ENCODE assay signal across 8 cellular contexts in genomic region chr11:11789735-11790369, GRCh38. TPM values are rescaled to one million over a fixed set of nuclear protein-coding genes. Genes with fewer than 3 reads are reported as not detected.
A peak's percentile ranks its signal among the peaks of the same experiment; 100 is the strongest.
DNase-seq lines count a peak whose midpoint lies in the region; ATAC-seq, FAIRE-seq and TF ChIP-seq lines count a peak whose summit lies in the region.

No MANE protein-coding gene starts in this region.

- H3K4me1 ChIP-seq in liver (ENCODE audit: control insufficient read depth in 4 of 4, insufficient read depth in 4 of 4, low read length in 3 of 4): no peaks in the 10 kb centered on the region

- H3K27me3 Mint-ChIP-seq in CD4-positive, alpha-beta T cell: peaks cover 12% of the 10 kb centered on the region

- peak; percentile 28 for FAIRE-seq in TTC549 (lab: Jason Lieb, UNC)

- H3K4me3 Mint-ChIP-seq in CD4-positive, alpha-beta T cell: no peak overlapping the region

- no peak for ATAC-seq in CD4-positive, alpha-beta T cell (ENCODE audit: poor library complexity)

- peak; percentile 74 to 82 for TF ChIP-seq RAD21 in liver (IDR thresholded peaks at IDR 0.05)

- CTCF ChIA-PET in CD4-positive, alpha-beta T cell (lab: Charles Lee): no interaction called here

- POLR2A ChIA-PET in CD4-positive, alpha-beta T cell (lab: Charles Lee): no interaction called here

- no peak overlapping the region for H3K27ac Mint-ChIP-seq in CD4-positive, alpha-beta T cell

- H3K9ac ChIP-seq in liver (ENCODE audit: low read depth in 1 of 2, low read length in 2 of 2): no peak overlapping the region

- H3K4me1 Mint-ChIP-seq in CD4-positive, alpha-beta T cell (ENCODE audit: low read depth): no peaks in the 10 kb centered on the region

- intact Hi-C loops in CD4-positive, alpha-beta T cell (cut with DNase I, micrococcal nuclease): loop anchor here (5.0 kb wide), 2 partner anchors 633 to 1018 kb away; no protein-coding TSS in a partner anchor

- H3K9me3 ChIP-seq in CD4-positive, alpha-beta T cell (ENCODE audit: control insufficient read depth, low read length): no peaks in the 10 kb centered on the region
- H3K9me3 ChIP-seq in liver (ENCODE audit: control insufficient read depth in 4 of 4, low read length in 3 of 4): no peaks in the 10 kb centered on the region

- H3K36me3 ChIP-seq in liver (ENCODE audit: control insufficient read depth in 4 of 4, insufficient read depth in 3 of 4, low read depth in 1 of 4, low read length in 3 of 4): no peaks in the 10 kb centered on the region

- WGBS in liver: 49% methylated on average over 5 of the region's 5 CpGs

- peak; percentile 53 for TF ChIP-seq CTCF in CD4-positive, alpha-beta T cell (IDR thresholded peaks at IDR 0.05)
- peak; percentile 63 for TF ChIP-seq CTCF in liver (IDR thresholded peaks at IDR 0.05; ENCODE audit: low read depth, low read length, missing input control)

- H3K4me3 ChIP-seq in liver (ENCODE audit: low read depth in 1 of 3, low read length in 3 of 3): no peak overlapping the region

- peak in 1 of 10 experiments; percentile 10 for DNase-seq in CD4-positive, alpha-beta T cell
- DNase-seq in H4 (ENCODE audit: low spot score) (peak; percentile 32), middle frontal gyrus (ENCODE audit: extremely low spot score, low spot score) (no peak), GM19240 (ENCODE audit: insufficient read length, low spot score) (no peak), ureter (ENCODE audit: low spot score) (no peak)
- no peak for DNase-seq in stimulated activated naive CD4-positive, alpha-beta T cell treated with Interleukin-2 at 50 U/mL for 16 hours (lab: John Stamatoyannopoulos, UW)

- no peaks in the 10 kb centered on the region for H3K36me3 Mint-ChIP-seq in CD4-positive, alpha-beta T cell (ENCODE audit: low read depth)

- no peak overlapping the region for H3K27ac ChIP-seq in CD4-positive, alpha-beta T cell (ENCODE audit: low read depth, low read length)
- no peak overlapping the region for H3K27ac ChIP-seq in liver (ENCODE audit: low read depth in 1 of 2, low read length in 2 of 2)

- no peaks in the 10 kb centered on the region for H3K9me3 Mint-ChIP-seq in CD4-positive, alpha-beta T cell

- H3K27me3 ChIP-seq in CD4-positive, alpha-beta T cell (ENCODE audit: control insufficient read depth, insufficient read depth, low read length): peaks cover 3% of the 10 kb centered on the region
- H3K27me3 ChIP-seq in liver (ENCODE audit: control insufficient read depth in 4 of 4, insufficient read depth in 4 of 4, low read length in 3 of 4): no peaks in the 10 kb centered on the region

TF ChIP-seq in liver, 16 proteins besides CTCF, POLR2A, EP300 and RAD21:
- no peak for TF ChIP-seq YY1 (IDR thresholded peaks at IDR 0.05)
- TF ChIP-seq NR2F2 (IDR thresholded peaks at IDR 0.05): no peak
- no peak for TF ChIP-seq FOXA2 (IDR thresholded peaks at IDR 0.05)
- TF ChIP-seq, protein P1, sequence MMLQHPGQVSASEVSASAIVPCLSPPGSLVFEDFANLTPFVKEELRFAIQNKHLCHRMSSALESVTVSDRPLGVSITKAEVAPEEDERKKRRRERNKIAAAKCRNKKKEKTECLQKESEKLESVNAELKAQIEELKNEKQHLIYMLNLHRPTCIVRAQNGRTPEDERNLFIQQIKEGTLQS (IDR thresholded peaks at IDR 0.05): no peak
- TF ChIP-seq GABPA (IDR thresholded peaks at IDR 0.05 in 1 of 2, conservative IDR thresholded peaks at IDR 0.05 in 1 of 2): no peak
- TF ChIP-seq HNF4A (conservative IDR thresholded peaks at IDR 0.05): no peak
- no peak for TF ChIP-seq FOXA1 (IDR thresholded peaks at IDR 0.05)
- TF ChIP-seq TAF1 (conservative IDR thresholded peaks at IDR 0.05): no peak
- no peak for TF ChIP-seq RXRA (IDR thresholded peaks at IDR 0.05)
- no peak for TF ChIP-seq SP1 (IDR thresholded peaks at IDR 0.05)
- no peak for TF ChIP-seq JUND (IDR thresholded peaks at IDR 0.05)
- no peak for TF ChIP-seq HNF4G (IDR thresholded peaks at IDR 0.05)
- TF ChIP-seq EGR1 (IDR thresholded peaks at IDR 0.05; ENCODE audit: low read depth in 2 of 2): no peak
- TF ChIP-seq, protein P2, sequence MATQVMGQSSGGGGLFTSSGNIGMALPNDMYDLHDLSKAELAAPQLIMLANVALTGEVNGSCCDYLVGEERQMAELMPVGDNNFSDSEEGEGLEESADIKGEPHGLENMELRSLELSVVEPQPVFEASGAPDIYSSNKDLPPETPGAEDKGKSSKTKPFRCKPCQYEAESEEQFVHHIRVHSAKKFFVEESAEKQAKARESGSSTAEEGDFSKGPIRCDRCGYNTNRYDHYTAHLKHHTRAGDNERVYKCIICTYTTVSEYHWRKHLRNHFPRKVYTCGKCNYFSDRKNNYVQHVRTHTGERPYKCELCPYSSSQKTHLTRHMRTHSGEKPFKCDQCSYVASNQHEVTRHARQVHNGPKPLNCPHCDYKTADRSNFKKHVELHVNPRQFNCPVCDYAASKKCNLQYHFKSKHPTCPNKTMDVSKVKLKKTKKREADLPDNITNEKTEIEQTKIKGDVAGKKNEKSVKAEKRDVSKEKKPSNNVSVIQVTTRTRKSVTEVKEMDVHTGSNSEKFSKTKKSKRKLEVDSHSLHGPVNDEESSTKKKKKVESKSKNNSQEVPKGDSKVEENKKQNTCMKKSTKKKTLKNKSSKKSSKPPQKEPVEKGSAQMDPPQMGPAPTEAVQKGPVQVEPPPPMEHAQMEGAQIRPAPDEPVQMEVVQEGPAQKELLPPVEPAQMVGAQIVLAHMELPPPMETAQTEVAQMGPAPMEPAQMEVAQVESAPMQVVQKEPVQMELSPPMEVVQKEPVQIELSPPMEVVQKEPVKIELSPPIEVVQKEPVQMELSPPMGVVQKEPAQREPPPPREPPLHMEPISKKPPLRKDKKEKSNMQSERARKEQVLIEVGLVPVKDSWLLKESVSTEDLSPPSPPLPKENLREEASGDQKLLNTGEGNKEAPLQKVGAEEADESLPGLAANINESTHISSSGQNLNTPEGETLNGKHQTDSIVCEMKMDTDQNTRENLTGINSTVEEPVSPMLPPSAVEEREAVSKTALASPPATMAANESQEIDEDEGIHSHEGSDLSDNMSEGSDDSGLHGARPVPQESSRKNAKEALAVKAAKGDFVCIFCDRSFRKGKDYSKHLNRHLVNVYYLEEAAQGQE (IDR thresholded peaks at IDR 0.05): no peak
- TF ChIP-seq ZBTB33 (IDR thresholded peaks at IDR 0.05): no peak
- TF ChIP-seq MAX (IDR thresholded peaks at IDR 0.05): no peak

RNA-seq across cellular contexts. Expression of gene USP47, which starts 51.9 kb away (rescaled TPM):
- total RNA-seq in CD4-positive, alpha-beta T cell: 100 to 1,000 TPM in 1 of 2 experiments, 10 to 100 TPM in 1; 97.0 to 100 TPM
- total RNA-seq in H4 (2014; rRNA removed; shearing (Covaris generic)): 34.2 and 36.0 TPM in 2 replicates
- 10 to 100 TPM; 38.2 to 55.1 TPM for total RNA-seq in liver
- polyA plus RNA-seq in liver: 10 to 100 TPM; 14.9 to 26.3 TPM
- total RNA-seq in ureter: 81.0 TPM
